Comparison of ENCODE assay signal across 38 cellular contexts in genomic region chr11:76696756-76697155, GRCh38.
"Had no signal": no experiment of that assay in that cellular context is flagged by ENCODE, and none has a peak within 500 bp of the region (broad histone marks: within the 10 kb centered on the region; RNA-seq: fewer than 3 reads in every experiment).

No MANE protein-coding gene starts in this region.

- H3K36me3 Mint-ChIP-seq: activated naive CD4-positive, alpha-beta T cell treated with anti-CD3 and anti-CD28 coated beads, Interleukin-2, amount 10 ng/mL, durations not matched to agents 7 days and 5 days; activated naive CD4-positive, alpha-beta T cell treated with anti-CD3 and anti-CD28 coated beads, Interleukin-2, amount 50 U/mL, for 24 hours; activated naive CD4-positive, alpha-beta T cell treated with anti-CD3 and anti-CD28 coated beads, Interleukin-2, amount 50 U/mL, for 72 hours; activated naive CD8-positive, alpha-beta T cell; activated naive CD8-positive, alpha-beta T cell treated with anti-CD3 and anti-CD28 coated beads for 36 hours; activated naive CD8-positive, alpha-beta T cell treated with anti-CD3 and anti-CD28 coated beads, Interleukin-2, amount 10 ng/mL, durations not matched to agents 7 days and 5 days; brain had no signal

- H3K9me3 Mint-ChIP-seq: activated naive CD4-positive, alpha-beta T cell treated with anti-CD3 and anti-CD28 coated beads for 36 hours; activated naive CD4-positive, alpha-beta T cell treated with anti-CD3 and anti-CD28 coated beads, Interleukin-2, amount 10 ng/mL, durations not matched to agents 7 days and 5 days; activated naive CD4-positive, alpha-beta T cell treated with anti-CD3 and anti-CD28 coated beads, Interleukin-2, amount 50 U/mL, for 24 hours; activated naive CD4-positive, alpha-beta T cell treated with anti-CD3 and anti-CD28 coated beads, Interleukin-2, amount 50 U/mL, for 72 hours; activated naive CD8-positive, alpha-beta T cell treated with anti-CD3 and anti-CD28 coated beads for 36 hours; activated naive CD8-positive, alpha-beta T cell treated with anti-CD3 and anti-CD28 coated beads, Interleukin-2, amount 10 ng/mL, durations not matched to agents 7 days and 5 days; activated naive CD8-positive, alpha-beta T cell treated with anti-CD3 and anti-CD28 coated beads, Interleukin-2, amount 50 U/mL, for 24 hours; activated T-cell treated with anti-CD3 and anti-CD28 coated beads, Interleukin-2, amount 50 U/mL, for 24 hours; activated T-cell treated with anti-CD3 and anti-CD28 coated beads, Interleukin-2, amount 50 U/mL, for 4 hours; activated T-cell treated with anti-CD3 and anti-CD28 coated beads, Interleukin-2, amount 50 U/mL, for 72 hours; activated T-helper 1 cell treated with anti-CD3 and anti-CD28 coated beads, Interleukin-12 subunit alpha, Interleukin-12 subunit beta, Interleukin-2, Interleukin-4 antibody, amounts not matched to agents 30 ng/mL and 10 ng/mL and 1 ng/mL, durations not matched to agents 14 hours and 24 hours and 36 hours; activated T-helper 17 cell treated with anti-CD3 and anti-CD28 coated beads, Interleukin-2, amount 50 U/mL, for 72 hours; activated T-helper 2 cell treated with anti-CD3 and anti-CD28 coated beads, Interferon-gamma antibody, Interleukin-2, Interleukin-4, amounts not matched to agents 10 μg/mL and 5 μg/mL and 100 μg/mL, durations not matched to agents 14 hours and 24 hours and 36 hours; central memory CD8-positive, alpha-beta T cell had no signal

- H3K9me3 ChIP-seq: adrenal gland, ascending aorta, body of pancreas, breast epithelium had no signal

- H3K4me1 Mint-ChIP-seq: activated naive CD4-positive, alpha-beta T cell treated with anti-CD3 and anti-CD28 coated beads, Interleukin-2, amount 50 U/mL, for 24 hours had no signal

- H3K27me3 Mint-ChIP-seq: activated naive CD4-positive, alpha-beta T cell treated with anti-CD3 and anti-CD28 coated beads, Interleukin-2, amount 50 U/mL, for 24 hours; activated naive CD8-positive, alpha-beta T cell; activated naive CD8-positive, alpha-beta T cell treated with anti-CD3 and anti-CD28 coated beads for 36 hours; activated T-cell treated with anti-CD3 and anti-CD28 coated beads, Interleukin-2, amount 50 U/mL, for 24 hours had no signal

- H3K36me3 ChIP-seq: adrenal gland, ascending aorta, brain microvascular endothelial cell, breast epithelium, cardiac muscle cell had no signal

- H3K27me3 ChIP-seq: adrenal gland, ascending aorta, body of pancreas, brain microvascular endothelial cell, breast epithelium had no signal

- H3K27ac ChIP-seq: adrenal gland, ascending aorta, body of pancreas, brain microvascular endothelial cell, breast epithelium, cardiac muscle cell had no signal

- ATAC-seq: activated naive CD4-positive, alpha-beta T cell treated with anti-CD3 and anti-CD28 coated beads, Interleukin-2, amount 50 U/mL, for 72 hours; activated naive CD8-positive, alpha-beta T cell treated with anti-CD3 and anti-CD28 coated beads, Interleukin-2, amount 50 U/mL, for 24 hours; activated T-cell treated with anti-CD3 and anti-CD28 coated beads, Interleukin-2, amount 50 U/mL, for 4 hours; activated T-cell treated with anti-CD3 and anti-CD28 coated beads, Interleukin-2, amount 50 U/mL, for 72 hours; activated T-helper 17 cell treated with anti-CD3 and anti-CD28 coated beads, Interleukin-2, amount 50 U/mL, for 72 hours; body of pancreas had no signal

- H3K4me3 Mint-ChIP-seq: activated naive CD4-positive, alpha-beta T cell treated with anti-CD3 and anti-CD28 coated beads for 36 hours; activated naive CD4-positive, alpha-beta T cell treated with anti-CD3 and anti-CD28 coated beads, Interleukin-2, amount 10 ng/mL, durations not matched to agents 7 days and 5 days; activated naive CD4-positive, alpha-beta T cell treated with anti-CD3 and anti-CD28 coated beads, Interleukin-2, amount 50 U/mL, for 24 hours; activated naive CD8-positive, alpha-beta T cell; activated naive CD8-positive, alpha-beta T cell treated with anti-CD3 and anti-CD28 coated beads for 36 hours; activated naive CD8-positive, alpha-beta T cell treated with anti-CD3 and anti-CD28 coated beads, Interleukin-2, amount 10 ng/mL, durations not matched to agents 7 days and 5 days; activated naive CD8-positive, alpha-beta T cell treated with anti-CD3 and anti-CD28 coated beads, Interleukin-2, amount 50 U/mL, for 24 hours; activated T-cell treated with anti-CD3 and anti-CD28 coated beads, Interleukin-2, amount 50 U/mL, for 24 hours; activated T-cell treated with anti-CD3 and anti-CD28 coated beads, Interleukin-2, amount 50 U/mL, for 4 hours; activated T-cell treated with anti-CD3 and anti-CD28 coated beads, Interleukin-2, amount 50 U/mL, for 72 hours; activated T-helper 1 cell treated with anti-CD3 and anti-CD28 coated beads, Interleukin-12 subunit alpha, Interleukin-12 subunit beta, Interleukin-2, Interleukin-4 antibody, amounts not matched to agents 30 ng/mL and 10 ng/mL and 1 ng/mL, durations not matched to agents 14 hours and 24 hours and 36 hours; activated T-helper 17 cell treated with anti-CD3 and anti-CD28 coated beads, Interleukin-2, amount 50 U/mL, for 72 hours; brain; central memory CD8-positive, alpha-beta T cell had no signal

- H3K4me1 ChIP-seq: ascending aorta, body of pancreas, breast epithelium had no signal

- DNase-seq: activated effector memory CD4-positive, alpha-beta T cell treated with anti-CD3 and anti-CD28 coated beads, Interleukin-2, amount 50 U/mL, for 16 hours; activated effector memory CD4-positive, alpha-beta T cell treated with Interleukin-2 at 50 U/mL for 16 hours; activated gamma-delta T cell; activated gamma-delta T cell treated with Interleukin-2 at 50 U/mL for 16 hours; activated naive CD4-positive, alpha-beta T cell; activated naive CD4-positive, alpha-beta T cell treated with anti-CD3 and anti-CD28 coated beads for 36 hours; activated naive CD4-positive, alpha-beta T cell treated with anti-CD3 and anti-CD28 coated beads, Interleukin-2, amount 10 ng/mL, durations not matched to agents 7 days and 5 days; activated naive CD4-positive, alpha-beta T cell treated with anti-CD3 and anti-CD28 coated beads, Interleukin-2, amount 50 U/mL, for 16 hours; activated naive CD4-positive, alpha-beta T cell treated with Interleukin-2 at 50 U/mL for 16 hours; activated naive CD8-positive, alpha-beta T cell treated with anti-CD3 and anti-CD28 coated beads for 36 hours; activated naive CD8-positive, alpha-beta T cell treated with anti-CD3 and anti-CD28 coated beads, Interleukin-2, amount 10 ng/mL, durations not matched to agents 7 days and 5 days; activated naive CD8-positive, alpha-beta T cell treated with anti-CD3 and anti-CD28 coated beads, Interleukin-2, amount 50 U/mL, for 24 hours; activated T-cell treated with anti-CD3 and anti-CD28 coated beads for 4 hours; activated T-cell treated with anti-CD3 and anti-CD28 coated beads, Interleukin-2, amount 50 U/mL, for 1 hour; activated T-cell treated with anti-CD3 and anti-CD28 coated beads, Interleukin-2, amount 50 U/mL, for 24 hours; activated T-cell treated with anti-CD3 and anti-CD28 coated beads, Interleukin-2, amount 50 U/mL, for 4 hours; activated T-cell treated with anti-CD3 and anti-CD28 coated beads, Interleukin-2, amount 50 U/mL, for 48 hours; activated T-cell treated with anti-CD3 and anti-CD28 coated beads, Interleukin-2, amount 50 U/mL, for 72 hours; adrenal gland; amniotic stem cell; amygdala; anterior cingulate cortex; body of pancreas; brain microvascular endothelial cell; caudate nucleus; central memory CD4-positive, alpha-beta T cell; cerebellar nuclear complex had no signal

- H3K4me3 ChIP-seq: adrenal gland, ascending aorta, body of pancreas, breast epithelium, cardiac muscle cell had no signal

- H3K27ac Mint-ChIP-seq: activated naive CD4-positive, alpha-beta T cell treated with anti-CD3 and anti-CD28 coated beads for 36 hours; activated naive CD4-positive, alpha-beta T cell treated with anti-CD3 and anti-CD28 coated beads, Interleukin-2, amount 10 ng/mL, durations not matched to agents 7 days and 5 days; activated naive CD4-positive, alpha-beta T cell treated with anti-CD3 and anti-CD28 coated beads, Interleukin-2, amount 50 U/mL, for 24 hours; activated naive CD4-positive, alpha-beta T cell treated with anti-CD3 and anti-CD28 coated beads, Interleukin-2, amount 50 U/mL, for 72 hours; activated naive CD8-positive, alpha-beta T cell; activated naive CD8-positive, alpha-beta T cell treated with anti-CD3 and anti-CD28 coated beads for 36 hours; activated naive CD8-positive, alpha-beta T cell treated with anti-CD3 and anti-CD28 coated beads, Interleukin-2, amount 10 ng/mL, durations not matched to agents 7 days and 5 days; activated naive CD8-positive, alpha-beta T cell treated with anti-CD3 and anti-CD28 coated beads, Interleukin-2, amount 50 U/mL, for 24 hours; activated T-cell treated with anti-CD3 and anti-CD28 coated beads, Interleukin-2, amount 50 U/mL, for 24 hours; activated T-cell treated with anti-CD3 and anti-CD28 coated beads, Interleukin-2, amount 50 U/mL, for 72 hours; activated T-helper 1 cell treated with anti-CD3 and anti-CD28 coated beads, Interleukin-12 subunit alpha, Interleukin-12 subunit beta, Interleukin-2, Interleukin-4 antibody, amounts not matched to agents 30 ng/mL and 10 ng/mL and 1 ng/mL, durations not matched to agents 14 hours and 24 hours and 36 hours; activated T-helper 17 cell treated with anti-CD3 and anti-CD28 coated beads, Interleukin-2, amount 50 U/mL, for 72 hours; activated T-helper 2 cell treated with anti-CD3 and anti-CD28 coated beads, Interferon-gamma antibody, Interleukin-2, Interleukin-4, amounts not matched to agents 10 μg/mL and 5 μg/mL and 100 μg/mL, durations not matched to agents 14 hours and 24 hours and 36 hours; brain had no signal
